ENCODE assay signal across 8 cellular contexts in the genomic region with DNA sequence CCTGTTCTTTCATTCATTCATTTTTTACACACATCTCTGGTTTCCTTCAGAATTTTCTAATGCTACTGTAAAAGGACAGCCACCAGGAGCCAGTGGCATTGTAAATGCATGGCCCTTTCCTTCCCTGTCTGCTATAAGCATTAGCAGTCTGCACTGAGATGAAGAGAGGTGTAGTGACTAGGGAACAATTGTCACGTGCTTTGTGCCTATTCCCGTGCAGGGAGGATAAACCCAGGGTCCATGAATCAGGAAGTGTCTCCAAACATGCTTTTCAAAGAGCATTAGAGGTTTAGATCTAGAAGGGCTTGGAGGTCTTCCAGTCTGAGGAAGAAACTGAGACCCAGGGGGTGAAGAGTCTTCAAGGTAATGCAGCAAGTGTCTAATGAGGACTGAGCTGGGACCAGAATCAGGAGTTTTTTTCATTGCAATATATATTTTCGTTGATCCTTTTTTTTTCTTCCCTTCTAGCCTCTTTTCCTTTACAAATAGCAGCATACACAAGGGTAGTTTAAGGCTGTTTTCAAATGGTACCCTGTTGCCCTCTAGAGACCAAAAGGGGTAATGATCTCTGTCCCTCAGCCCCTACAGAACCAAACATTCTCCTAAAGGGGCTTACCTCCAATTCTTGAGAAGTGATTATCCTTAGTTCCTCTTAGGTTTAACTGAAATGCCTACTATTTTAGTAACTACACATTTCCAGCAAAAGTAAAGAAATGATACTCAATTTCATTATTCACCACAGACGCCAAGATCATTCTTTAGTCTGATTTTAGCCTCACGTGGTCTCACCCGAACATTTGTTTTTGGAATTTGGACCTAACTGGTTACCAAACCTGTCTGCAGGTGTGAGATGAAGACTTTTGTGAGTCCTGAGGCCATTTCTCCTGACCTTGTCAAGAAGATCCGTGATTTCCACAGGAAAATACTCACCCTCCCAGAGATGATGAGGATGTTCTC. TPM values are rescaled to one million over a fixed set of nuclear protein-coding genes. Genes with fewer than 3 reads are reported as not detected.
DNase-seq lines count a peak whose midpoint lies in the region; ATAC-seq and TF ChIP-seq lines count a peak whose summit lies in the region.

No MANE protein-coding gene starts in this region.

- H3K27me3 Mint-ChIP-seq in brain: peaks cover 67% of the 10 kb centered on the region

- H3K36me3 Mint-ChIP-seq in brain: no peaks in the 10 kb centered on the region

- H3K27ac Mint-ChIP-seq in brain: no peak overlapping the region

- in situ Hi-C loops in GM13977 (cut with MboI; ENCODE audit: low pct_unique_long_range_greater_than_20kb, low sequenced_read_pairs, unreplicated experiment): no loop called here

- no peak overlapping the region for H3K4me3 ChIP-seq in thoracic aorta

- H3K27ac ChIP-seq in C4-2B: no peak overlapping the region
- H3K27ac ChIP-seq in thoracic aorta: no peak overlapping the region

- TF ChIP-seq CTCF in C4-2B (conservative IDR thresholded peaks at IDR 0.05) (peak; percentile 88), GM13977 (IDR thresholded peaks at IDR 0.05; ENCODE audit: extremely low read depth, insufficient read depth, missing control alignments) (peak; percentile 78), brain (conservative IDR thresholded peaks at IDR 0.05) (peak; percentile 61 to 75), thoracic aorta (IDR thresholded peaks at IDR 0.05) (peak; percentile 57)

- no peaks in the 10 kb centered on the region for H3K4me1 Mint-ChIP-seq in brain

- peak overlapping the region in 1 of 5 experiments; percentile 23 for H3K4me3 Mint-ChIP-seq in brain

- no peaks in the 10 kb centered on the region for H3K36me3 ChIP-seq in thoracic aorta

- no peaks in the 10 kb centered on the region for H3K4me1 ChIP-seq in thoracic aorta (ENCODE audit: control insufficient read depth in 1 of 2, low read depth in 2 of 2)

- ATAC-seq in thoracic aorta (ENCODE audit: insufficient number of reproducible peaks, low FRiP score, low read depth): no peak
- ATAC-seq in HG03025 (IDR thresholded peaks at IDR 0.05; ENCODE audit: low FRiP score, unreplicated experiment): no peak

- no peaks in the 10 kb centered on the region for H3K27me3 ChIP-seq in thoracic aorta (replicated peaks; ENCODE audit: insufficient read depth)

- DNase-seq in GM13977 (ENCODE audit: low spot score): peak; percentile 77
- peak; percentile 6 for DNase-seq in NCI-H526 treated with DMSO at 0.1 percent for 48 hours (lab: John Stamatoyannopoulos, UW)
- DNase-seq in inferior parietal cortex (ENCODE audit: extremely low spot score): peak; percentile 62
- no peak for DNase-seq in thoracic aorta (ENCODE audit: low spot score)
- no peak for DNase-seq in stimulated activated naive CD4-positive, alpha-beta T cell treated with Interleukin-2 at 50 U/mL for 16 hours (lab: John Stamatoyannopoulos, UW)

- no peaks in the 10 kb centered on the region for H3K9me3 ChIP-seq in thoracic aorta

- H3K9me3 Mint-ChIP-seq in brain: peaks cover 0 to 5% (median 0%) of the 10 kb centered on the region in 5 experiments

RNA-seq across cellular contexts. Expression of a gene that starts 6.6 kb away (rescaled TPM):
- not detected for polyA plus RNA-seq in brain (ENCODE audit: insufficient read depth, low read depth, low replicate concordance)
- not detected for total RNA-seq in thoracic aorta

RNA-seq across cellular contexts. Expression of a gene that starts 8.9 kb away (rescaled TPM):
- not detected for polyA plus RNA-seq in brain (ENCODE audit: insufficient read depth, low read depth, low replicate concordance)
- not detected for total RNA-seq in thoracic aorta

RNA-seq across cellular contexts. Expression of a gene that starts 34.0 kb away (rescaled TPM):
- not detected for polyA plus RNA-seq in brain (ENCODE audit: insufficient read depth, low read depth, low replicate concordance)
- not detected for total RNA-seq in thoracic aorta

RNA-seq across cellular contexts. Expression of a gene that starts 43.3 kb away (rescaled TPM):
- polyA plus RNA-seq in brain (ENCODE audit: insufficient read depth, low read depth, low replicate concordance): 57.2 TPM
- 10 to 100 TPM; 36.0 to 36.1 TPM for total RNA-seq in thoracic aorta

RNA-seq across cellular contexts. Expression of a gene that starts 57.0 kb away (rescaled TPM):
- not detected for polyA plus RNA-seq in brain (ENCODE audit: insufficient read depth, low read depth, low replicate concordance)
- total RNA-seq in thoracic aorta: 1 to 10 TPM in 1 of 2 donors, not detected in 1; 2.0 TPM

Comparison
In these comparisons a context has a peak if more than half of its experiments do, and no peak if none do; other contexts are left out.
1. DNase-seq: peak in GM13977 (single experiment), NCI-H526 treated with DMSO at 0.1 percent for 48 hours (single experiment) and inferior parietal cortex (single experiment); none in thoracic aorta (single experiment) and stimulated activated naive CD4-positive, alpha-beta T cell treated with Interleukin-2 at 50 U/mL for 16 hours (single experiment).
2. Peak in every context shown above with its lines, with median percentiles within 50 percentile points of each other: CTCF ChIP-seq.